In genomic region chr22:45253039-45253641, GRCh38 we compare ENCODE assay signal across 21 cellular contexts. TPM values are rescaled to one million over a fixed set of nuclear protein-coding genes. Genes with fewer than 3 reads are reported as not detected.
A peak's percentile ranks its signal among the peaks of the same experiment; 100 is the strongest.
DNase-seq lines count a peak whose midpoint lies in the region; ATAC-seq, FAIRE-seq and TF ChIP-seq lines count a peak whose summit lies in the region.
"Had no signal": no experiment of that assay in that cellular context is flagged by ENCODE, and none has a peak within 500 bp of the region (broad histone marks: within the 10 kb centered on the region; RNA-seq: fewer than 3 reads in every experiment).

No MANE protein-coding gene starts in this region.

- H3K9me1 ChIP-seq in IMR-90 (ENCODE audit: insufficient read depth, low read length) (no peaks in the 10 kb centered on the region), K562 (ENCODE audit: control insufficient read depth, insufficient read depth, low read length) (no peaks in the 10 kb centered on the region)

- CTCF ChIA-PET in activated CD8-positive, alpha-beta T cell treated with anti-CD3 and anti-CD28 coated beads for 36 hours (lab: Charles Lee) = interaction anchor here (1.2 kb wide), 1 partner anchor 152 kb away, joined by 3 read pairs; no protein-coding TSS in a partner anchor
- CTCF ChIA-PET in activated CD8-positive, alpha-beta T cell treated with anti-CD3 and anti-CD28 coated beads, Interleukin-2, amount 10 ng/mL, durations not matched to agents 7 days and 5 days (lab: Charles Lee) = interaction anchor here (0.6 to 1.5 kb wide), 3 partner anchors 45 to 151 kb away, joined by 3 to 5 read pairs (median 4); no protein-coding TSS in a partner anchor
- CTCF ChIA-PET in IMR-90 (lab: Yijun Ruan, JAX) = interaction anchor here (0.6 kb wide), 1 partner anchor 43 kb away, joined by 6 read pairs; no protein-coding TSS in a partner anchor
- CTCF ChIA-PET in K562 (lab: Yijun Ruan, JAX; ENCODE audit: low intra/inter-chr PET ratio) = no interaction called here
- CTCF ChIA-PET in SK-N-SH (lab: Yijun Ruan, JAX) = interaction anchor here (0.6 to 1.4 kb wide), 6 partner anchors 9 to 1707 kb away, joined by 3 to 5 read pairs (median 3); no protein-coding TSS in a partner anchor

- H3K79me1 ChIP-seq in IMR-90 (ENCODE audit: low read depth in 1 of 2, low read length in 2 of 2) = no peaks in the 10 kb centered on the region

- intact Hi-C loops in activated CD8-positive, alpha-beta T cell treated with anti-CD3 and anti-CD28 coated beads for 36 hours (cut with micrococcal nuclease) = no loop called here
- intact Hi-C loops in IMR-90 (cut with micrococcal nuclease) = no loop called here
- intact Hi-C loops in K562 (cut with micrococcal nuclease) = no loop called here

- H3K9me3 ChIP-seq in IMR-90 (ENCODE audit: control insufficient read depth, insufficient read depth, low read length) (peaks cover 3% of the 10 kb centered on the region; the same call in 1 of the 2 replicates), K562 (replicated peaks; ENCODE audit: control insufficient read depth, insufficient read depth, low read depth, low read length) (no peaks in the 10 kb centered on the region), right atrium auricular region (no peaks in the 10 kb centered on the region), SK-N-SH (no peaks in the 10 kb centered on the region)
- H3K9me3 ChIP-seq: BLaER1 had no signal

- H3K27me3 ChIP-seq in IMR-90 (ENCODE audit: control insufficient read depth, insufficient read depth, low read length) (peaks cover 2% of the 10 kb centered on the region; the same call in 1 of the 2 replicates), K562 (ENCODE audit: control insufficient read depth in 2 of 2, insufficient read depth in 2 of 2, low read length in 2 of 2) (no peaks in the 10 kb centered on the region), right atrium auricular region (no peaks in the 10 kb centered on the region), SK-N-SH (ENCODE audit: insufficient read depth) (no peaks in the 10 kb centered on the region)
- H3K27me3 ChIP-seq: BLaER1 had no signal

- DNase-seq in activated CD8-positive, alpha-beta T cell treated with anti-CD3 and anti-CD28 coated beads for 36 hours = no peak
- DNase-seq in activated CD8-positive, alpha-beta T cell treated with anti-CD3 and anti-CD28 coated beads, Interleukin-2, amount 10 ng/mL, durations not matched to agents 7 days and 5 days = no peak
- DNase-seq in GM12891 (ENCODE audit: insufficient read length, low spot score) (no peak), IMR-90 (no peak), K562 (ENCODE audit: extremely low read depth in 1 of 4, low spot score in 3 of 4) (no peak), right atrium auricular region (ENCODE audit: low spot score) (no peak), SK-N-SH (no peak), NCI-H128 (lab: John Stamatoyannopoulos, UW; ENCODE audit: unreplicated experiment) (no peak)
- DNase-seq: 8988T; Calu3; CD4-positive, alpha-beta memory T cell; DMS79 treated with DMSO at 0.1 percent for 48 hours; GF-D8; HCEC 1CT had no signal

- no peak overlapping the region for H3K23ac ChIP-seq in IMR-90 (ENCODE audit: low read depth, low read length)

- no peak overlapping the region for H3K14ac ChIP-seq in IMR-90 (replicated peaks; ENCODE audit: low read depth, low read length)

- H3K9me3 Mint-ChIP-seq in activated CD8-positive, alpha-beta T cell treated with anti-CD3 and anti-CD28 coated beads for 36 hours = peaks cover 2% of the 10 kb centered on the region
- no peaks in the 10 kb centered on the region for H3K9me3 Mint-ChIP-seq in activated CD8-positive, alpha-beta T cell treated with anti-CD3 and anti-CD28 coated beads, Interleukin-2, amount 10 ng/mL, durations not matched to agents 7 days and 5 days (ENCODE audit: insufficient read depth)

- H4K5ac ChIP-seq in IMR-90 (ENCODE audit: low read depth, low read length) = no peak overlapping the region

- H3K4me2 ChIP-seq in IMR-90 (ENCODE audit: low read depth, low read length) (no peak overlapping the region), K562 (ENCODE audit: insufficient read depth, low read length) (no peak overlapping the region), SK-N-SH (no peak overlapping the region)
- H3K4me2 ChIP-seq: BLaER1 had no signal

- dilution Hi-C loops in IMR-90 (cut with HindIII; ENCODE audit: low sequenced_read_pairs, unreplicated experiment) = no loop called here

- no peak for ATAC-seq in activated CD8-positive, alpha-beta T cell treated with anti-CD3 and anti-CD28 coated beads for 36 hours
- no peak for ATAC-seq in activated CD8-positive, alpha-beta T cell treated with anti-CD3 and anti-CD28 coated beads, Interleukin-2, amount 10 ng/mL, durations not matched to agents 7 days and 5 days
- ATAC-seq in IMR-90 (ENCODE audit: low read depth) (no peak), K562 (no peak)

- BruUV-seq in IMR-90 (replicated peaks; lab: Mats Ljungman, UMichigan) (no TSS peak), K562 (replicated peaks; lab: Mats Ljungman, UMichigan) (no TSS peak)

- POLR2A ChIA-PET in activated CD8-positive, alpha-beta T cell treated with anti-CD3 and anti-CD28 coated beads for 36 hours (lab: Charles Lee) = interaction anchor here (0.6 to 1.6 kb wide), 2 partner anchors 58 to 182 kb away, joined by 3 read pairs; no protein-coding TSS in a partner anchor
- POLR2A ChIA-PET in activated CD8-positive, alpha-beta T cell treated with anti-CD3 and anti-CD28 coated beads, Interleukin-2, amount 10 ng/mL, durations not matched to agents 7 days and 5 days (lab: Charles Lee) = interaction anchor here (1.6 kb wide), 1 partner anchor 80 kb away, joined by 4 read pairs; no protein-coding TSS in a partner anchor
- POLR2A ChIA-PET in IMR-90 (lab: Charles Lee; ENCODE audit: unreplicated experiment) (no interaction called here), K562 (lab: Yijun Ruan, JAX) (no interaction called here), SK-N-SH (lab: Yijun Ruan, JAX) (no interaction called here)

- H3K9me2 ChIP-seq in SK-N-SH = no peaks in the 10 kb centered on the region

- H3K36me3 ChIP-seq in IMR-90 (ENCODE audit: control insufficient read depth, insufficient read depth, low read length) = no peaks in the 10 kb centered on the region
- no peaks in the 10 kb centered on the region for H3K36me3 ChIP-seq in K562 (ENCODE audit: control insufficient read depth, insufficient read depth, low read length)
- no peaks in the 10 kb centered on the region for H3K36me3 ChIP-seq in right atrium auricular region
- no peaks in the 10 kb centered on the region for H3K36me3 ChIP-seq in SK-N-SH (replicated peaks in 1 of 2; ENCODE audit: control insufficient read depth in 1 of 2, insufficient read depth in 2 of 2, low read length in 1 of 2)
- H3K36me3 ChIP-seq: BLaER1 had no signal

- H3K27ac Mint-ChIP-seq in activated CD8-positive, alpha-beta T cell treated with anti-CD3 and anti-CD28 coated beads for 36 hours = peak overlapping the region; percentile 12
- no peak overlapping the region for H3K27ac Mint-ChIP-seq in activated CD8-positive, alpha-beta T cell treated with anti-CD3 and anti-CD28 coated beads, Interleukin-2, amount 10 ng/mL, durations not matched to agents 7 days and 5 days
- H3K27ac Mint-ChIP-seq: CD14-positive monocyte; CD4-positive, alpha-beta memory T cell had no signal

- no peak overlapping the region for H3K9ac ChIP-seq in IMR-90 (ENCODE audit: low read depth, low read length)
- H3K9ac ChIP-seq in K562 (ENCODE audit: insufficient read depth in 1 of 2, low read depth in 2 of 2, low read length in 2 of 2) = no peak overlapping the region
- H3K9ac ChIP-seq in SK-N-SH = no peak overlapping the region
- H3K9ac ChIP-seq: BLaER1 had no signal

- H2BK15ac ChIP-seq in IMR-90 (ENCODE audit: low read depth, low read length) = no peak overlapping the region

- no peak for TF ChIP-seq EP300 in K562 (IDR thresholded peaks at IDR 0.05; ENCODE audit: low read length)
- TF ChIP-seq EP300 in SK-N-SH (IDR thresholded peaks at IDR 0.05; ENCODE audit: borderline replicate concordance in 1 of 2, low read depth in 1 of 2, low read length in 1 of 2) = no peak

- H2AFZ ChIP-seq in IMR-90 (replicated peaks; ENCODE audit: low read length, poor library complexity) = peak overlapping the region; percentile 11
- H2AFZ ChIP-seq in K562 (ENCODE audit: low read depth, low read length) = 0 out of 2 replicates have a peak overlapping the region, but pooled peaks have one; percentile 24
- H2AFZ ChIP-seq in SK-N-SH (ENCODE audit: low read depth) = no peak overlapping the region

- H3K4me3 Mint-ChIP-seq in activated CD8-positive, alpha-beta T cell treated with anti-CD3 and anti-CD28 coated beads for 36 hours = no peak overlapping the region
- H3K4me3 Mint-ChIP-seq in activated CD8-positive, alpha-beta T cell treated with anti-CD3 and anti-CD28 coated beads, Interleukin-2, amount 10 ng/mL, durations not matched to agents 7 days and 5 days = no peak overlapping the region
- H3K4me3 Mint-ChIP-seq: CD14-positive monocyte; CD4-positive, alpha-beta memory T cell had no signal

- H3K4me3 ChIP-seq in IMR-90 (ENCODE audit: insufficient read depth, low read depth, low read length) (no peak overlapping the region), K562 (no peak overlapping the region), right atrium auricular region (no peak overlapping the region), SK-N-SH (ENCODE audit: low read depth in 2 of 2, low read length in 1 of 2) (no peak overlapping the region)
- H3K4me3 ChIP-seq: BLaER1 had no signal

- H3K56ac ChIP-seq in IMR-90 (ENCODE audit: extremely low read depth, insufficient read depth, low read length) = no peak overlapping the region

- no peaks in the 10 kb centered on the region for H3F3A ChIP-seq in SK-N-SH (replicated peaks; ENCODE audit: insufficient read depth)

- H4K20me1 ChIP-seq in IMR-90 (ENCODE audit: insufficient read depth, low read length) (no peaks in the 10 kb centered on the region), K562 (replicated peaks; ENCODE audit: control insufficient read depth, insufficient read depth, low read length) (no peaks in the 10 kb centered on the region), SK-N-SH (ENCODE audit: insufficient read depth) (no peaks in the 10 kb centered on the region)
- H4K20me1 ChIP-seq: BLaER1 had no signal

- H3K4me1 ChIP-seq in IMR-90 (ENCODE audit: control insufficient read depth, insufficient read depth, low read length) = peaks cover 2% of the 10 kb centered on the region; the same call in 1 of the 2 replicates
- peaks cover 0 to 3% of the 10 kb centered on the region in 2 experiments; a peak in 2 of 5 replicates for H3K4me1 ChIP-seq in K562 (replicated peaks in 1 of 2; ENCODE audit: control insufficient read depth in 2 of 2, insufficient read depth in 2 of 2, low read length in 2 of 2)
- H3K4me1 ChIP-seq in right atrium auricular region = no peaks in the 10 kb centered on the region
- no peaks in the 10 kb centered on the region; a peak in 1 of 4 replicates for H3K4me1 ChIP-seq in SK-N-SH (ENCODE audit: control insufficient read depth in 1 of 2, insufficient read depth in 2 of 2, low read depth in 1 of 2, low read length in 1 of 2)

- no peak overlapping the region for H2BK5ac ChIP-seq in IMR-90 (ENCODE audit: low read depth, low read length, poor library complexity, severe bottlenecking)

- TF ChIP-seq POLR2A in GM12891 (IDR thresholded peaks at IDR 0.05; ENCODE audit: low read depth, low read length) (no peak), IMR-90 (IDR thresholded peaks at IDR 0.05; ENCODE audit: low read depth, low read length) (no peak), K562 (conservative IDR thresholded peaks at IDR 0.05) (no peak)

- H3K27ac ChIP-seq in IMR-90 (ENCODE audit: insufficient read depth, low read length) = no peak overlapping the region
- H3K27ac ChIP-seq in K562 (ENCODE audit: extremely low read depth, low read depth, low read length) = no peak overlapping the region
- H3K27ac ChIP-seq in right atrium auricular region = no peak overlapping the region
- no peak overlapping the region for H3K27ac ChIP-seq in SK-N-SH (ENCODE audit: low read depth in 2 of 2, low read length in 1 of 2)
- H3K27ac ChIP-seq: BLaER1 had no signal

- no peak overlapping the region for H2AK5ac ChIP-seq in IMR-90 (ENCODE audit: low read depth, low read length)

- no peak overlapping the region for H2BK120ac ChIP-seq in IMR-90 (ENCODE audit: low read depth, low read length)

- H3K36me3 Mint-ChIP-seq in activated CD8-positive, alpha-beta T cell treated with anti-CD3 and anti-CD28 coated beads for 36 hours (ENCODE audit: low read depth) = no peaks in the 10 kb centered on the region
- no peaks in the 10 kb centered on the region for H3K36me3 Mint-ChIP-seq in activated CD8-positive, alpha-beta T cell treated with anti-CD3 and anti-CD28 coated beads, Interleukin-2, amount 10 ng/mL, durations not matched to agents 7 days and 5 days (ENCODE audit: low read depth)
- H3K36me3 Mint-ChIP-seq: CD14-positive monocyte; CD4-positive, alpha-beta memory T cell had no signal

- H3K27me3 Mint-ChIP-seq in activated CD8-positive, alpha-beta T cell treated with anti-CD3 and anti-CD28 coated beads for 36 hours = no peaks in the 10 kb centered on the region
- H3K27me3 Mint-ChIP-seq in activated CD8-positive, alpha-beta T cell treated with anti-CD3 and anti-CD28 coated beads, Interleukin-2, amount 10 ng/mL, durations not matched to agents 7 days and 5 days (ENCODE audit: low read depth) = no peaks in the 10 kb centered on the region
- H3K27me3 Mint-ChIP-seq: CD4-positive, alpha-beta memory T cell had no signal

- H4K91ac ChIP-seq in IMR-90 (ENCODE audit: insufficient read depth, low read depth, low read length) = no peak overlapping the region

- no peak overlapping the region for H2BK20ac ChIP-seq in IMR-90 (ENCODE audit: low read depth, low read length)

- no peak for TF ChIP-seq RAD21 in IMR-90 (IDR thresholded peaks at IDR 0.05; ENCODE audit: low read length)
- TF ChIP-seq RAD21 in K562 (CRISPR knock-in tag; conservative IDR thresholded peaks at IDR 0.05 in 1 of 2, IDR thresholded peaks at IDR 0.05 in 1 of 2) = no peak
- no peak for TF ChIP-seq RAD21 in SK-N-SH (IDR thresholded peaks at IDR 0.05; ENCODE audit: low read length)

- WGBS in IMR-90 (ENCODE audit: extremely low coverage in 2 of 2, insufficient read length in 1 of 2), 2 experiments = 72% methylated on average over 4 of the region's 10 CpGs; no CpG with 5 or more reads in 1 of the 2 experiments
- 50% methylated on average over 9 of the region's 10 CpGs for WGBS in K562 (ENCODE audit: insufficient coverage, low coverage, missing lambda C conversion rate)
- whole genome bisulfite sequencing in SK-N-SH (ENCODE audit: low lambda C conversion rate) = 88% methylated on average over 9 of the region's 10 CpGs

- no peak overlapping the region for H4K8ac ChIP-seq in IMR-90 (ENCODE audit: low read depth in 2 of 2, low read length in 2 of 2)

- H3K4me1 Mint-ChIP-seq in activated CD8-positive, alpha-beta T cell treated with anti-CD3 and anti-CD28 coated beads for 36 hours (ENCODE audit: low read depth) = peaks cover 21% of the 10 kb centered on the region
- peaks cover 47% of the 10 kb centered on the region for H3K4me1 Mint-ChIP-seq in activated CD8-positive, alpha-beta T cell treated with anti-CD3 and anti-CD28 coated beads, Interleukin-2, amount 10 ng/mL, durations not matched to agents 7 days and 5 days (ENCODE audit: low read depth)
- H3K4me1 Mint-ChIP-seq: CD14-positive monocyte had no signal

- FAIRE-seq in GM12891 (lab: Jason Lieb, UNC) (peak; percentile 40), K562 (lab: Jason Lieb, UNC) (no peak)
- FAIRE-seq: GM19239, H54, HTR-8/SVneo had no signal

- TF ChIP-seq CTCF in activated CD8-positive, alpha-beta T cell treated with anti-CD3 and anti-CD28 coated beads for 36 hours (IDR thresholded peaks at IDR 0.05) = no peak
- no peak for TF ChIP-seq CTCF in IMR-90 (conservative IDR thresholded peaks at IDR 0.05; ENCODE audit: low read depth, low read length)
- TF ChIP-seq CTCF in K562 (IDR thresholded peaks at IDR 0.05 in 2 of 3, conservative IDR thresholded peaks at IDR 0.05 in 1 of 3; ENCODE audit: insufficient read depth in 2 of 3, low read depth in 1 of 3, low read length in 3 of 3) = no peak
- TF ChIP-seq CTCF in right atrium auricular region (IDR thresholded peaks at IDR 0.05) = no peak
- no peak for TF ChIP-seq CTCF in SK-N-SH (IDR thresholded peaks at IDR 0.05)

- H3K18ac ChIP-seq in IMR-90 (ENCODE audit: low read depth, low read length) = no peak overlapping the region

- in situ Hi-C loops in IMR-90 (cut with MboI; ENCODE audit: low sequenced_read_pairs) = no loop called here
- in situ Hi-C loops in K562 (cut with MboI) = no loop called here

- H3K4ac ChIP-seq in IMR-90 (ENCODE audit: low read depth, low read length) = no peak overlapping the region

- H3K79me2 ChIP-seq in K562 (ENCODE audit: control insufficient read depth, insufficient read depth, low read length) (no peaks in the 10 kb centered on the region), SK-N-SH (ENCODE audit: insufficient read depth) (no peaks in the 10 kb centered on the region)

- no peak overlapping the region for H2AK9ac ChIP-seq in IMR-90 (replicated peaks; ENCODE audit: low read depth, low read length, poor library complexity)

RNA-seq across cellular contexts. Expression of gene KIAA0930, which starts 12.4 kb away (rescaled TPM):
- total RNA-seq in activated CD8-positive, alpha-beta T cell treated with anti-CD3 and anti-CD28 coated beads for 36 hours = 10 to 100 TPM; 38.4 to 40.4 TPM
- 10 to 100 TPM; 48.5 to 52.4 TPM for total RNA-seq in activated CD8-positive, alpha-beta T cell treated with anti-CD3 and anti-CD28 coated beads, Interleukin-2, amount 10 ng/mL, durations not matched to agents 7 days and 5 days
- 43.1 TPM for polyA plus RNA-seq in GM12891 (2012; ENCODE audit: low read depth, missing spikeins)
- total RNA-seq in IMR-90 (2012; rRNA removed) (21.7 and 25.3 TPM in 2 replicates), K562 (2014; rRNA removed) (8.5 and 11.5 TPM in 2 replicates), K562 (2014; rRNA removed; fragmentation: Illumina TruSeq; extraction: Trizol) (3.0 TPM in 2 replicates), K562 (2015; rRNA removed; fragmentation: Illumina TruSeq; extraction: Trizol) (5.0 and 5.9 TPM in 2 replicates), K562 (2021) (11.7 and 12.1 TPM in 2 replicates), right atrium auricular region (10 to 100 TPM; 13.0 to 20.4 TPM)
- polyA plus RNA-seq in IMR-90 (2012; rRNA removed) (34.1 and 38.1 TPM in 2 replicates), K562 (2011; rRNA removed) (7.7 and 7.9 TPM in 2 replicates), K562 (2014; fragmentation: Illumina TruSeq; extraction: Trizol) (6.4 and 8.3 TPM in 2 replicates), K562 (2014; fragmentation: Nextera tagmentation; extraction: Ambion mirVana) (under 1 TPM; 0.24 to 0.46 TPM), K562 (2014; rRNA removed) (8.1 and 12.1 TPM in 2 replicates), SK-N-SH (2012; rRNA removed) (55.9 and 80.8 TPM in 2 replicates)
- 45.7 and 62.0 TPM in 2 replicates for polyA plus RNA-seq in IMR-90 (2012; cell fraction: cytosol; rRNA removed)
- 134 and 167 TPM in 2 replicates for polyA plus RNA-seq in IMR-90 (2012; cell fraction: nucleus; rRNA removed; ENCODE audit: low replicate concordance)
- total RNA-seq in K562 (2011; cell fraction: chromatin; rRNA removed; ENCODE audit: low replicate concordance) = 2.7 and 4.4 TPM in 2 replicates
- total RNA-seq in K562 (2011; cell fraction: nucleolus; rRNA removed) = 2.4 and 3.7 TPM in 2 replicates
- 2.3 and 3.2 TPM in 2 replicates for total RNA-seq in K562 (2011; cell fraction: nucleoplasm; rRNA removed)
- polyA plus RNA-seq in K562 (2011; cell fraction: cytosol; rRNA removed) = 8.7 and 16.2 TPM in 2 replicates
- polyA plus RNA-seq in K562 (2011; cell fraction: nucleus; rRNA removed) = 9.8 and 13.3 TPM in 2 replicates
- polyA plus RNA-seq in K562 (2012) = 7.7 and 9.5 TPM in 2 replicates
- 2.1 and 4.3 TPM in 2 replicates for polyA minus RNA-seq in K562 (2011; rRNA and poly(A)+ RNA removed)
- 6.1 and 6.6 TPM in 2 replicates for polyA minus RNA-seq in K562 (2011; cell fraction: cytosol; rRNA and poly(A)+ RNA removed)
- polyA minus RNA-seq in K562 (2011; cell fraction: nucleus; rRNA and poly(A)+ RNA removed) = 1.1 and 1.8 TPM in 2 replicates
- 31.0 and 38.2 TPM in 2 replicates for polyA plus RNA-seq in SK-N-SH (2012; cell fraction: cytosol; rRNA removed)
- polyA plus RNA-seq in SK-N-SH (2012; cell fraction: nucleus; rRNA removed) = 228 and 274 TPM in 2 replicates

RNA-seq across cellular contexts. Expression of gene UPK3A, which starts 31.6 kb away (rescaled TPM):
- total RNA-seq in activated CD8-positive, alpha-beta T cell treated with anti-CD3 and anti-CD28 coated beads for 36 hours = not detected
- total RNA-seq in activated CD8-positive, alpha-beta T cell treated with anti-CD3 and anti-CD28 coated beads, Interleukin-2, amount 10 ng/mL, durations not matched to agents 7 days and 5 days = not detected
- not detected for polyA plus RNA-seq in GM12891 (2012; ENCODE audit: low read depth, missing spikeins)
- not detected in 2 replicates for total RNA-seq in IMR-90 (2012; rRNA removed)
- not detected in 2 replicates for polyA plus RNA-seq in IMR-90 (2012; rRNA removed)
- polyA plus RNA-seq in IMR-90 (2012; cell fraction: cytosol; rRNA removed) = not detected in 2 replicates
- polyA plus RNA-seq in IMR-90 (2012; cell fraction: nucleus; rRNA removed; ENCODE audit: low replicate concordance) = not detected in 2 replicates
- not detected in 2 replicates for total RNA-seq in K562 (2011; cell fraction: chromatin; rRNA removed; ENCODE audit: low replicate concordance)
- not detected in 2 replicates for total RNA-seq in K562 (2011; cell fraction: nucleolus; rRNA removed)
- total RNA-seq in K562 (2011; cell fraction: nucleoplasm; rRNA removed) = not detected in 2 replicates
- total RNA-seq in K562 (2014; rRNA removed) = not detected in 2 replicates
- total RNA-seq in K562 (2014; rRNA removed; fragmentation: Illumina TruSeq; extraction: Trizol) = not detected in 2 replicates
- not detected in 2 replicates for total RNA-seq in K562 (2015; rRNA removed; fragmentation: Illumina TruSeq; extraction: Trizol)
- total RNA-seq in K562 (2021) = not detected in 2 replicates
- not detected in 2 replicates for polyA plus RNA-seq in K562 (2011; rRNA removed)
- not detected in 2 replicates for polyA plus RNA-seq in K562 (2011; cell fraction: cytosol; rRNA removed)
- polyA plus RNA-seq in K562 (2011; cell fraction: nucleus; rRNA removed) = not detected in 2 replicates
- not detected in 2 replicates for polyA plus RNA-seq in K562 (2012)
- polyA plus RNA-seq in K562 (2014; fragmentation: Illumina TruSeq; extraction: Trizol) = not detected in 2 replicates
- not detected for polyA plus RNA-seq in K562 (2014; fragmentation: Nextera tagmentation; extraction: Ambion mirVana)
- polyA plus RNA-seq in K562 (2014; rRNA removed) = not detected in 2 replicates
- polyA minus RNA-seq in K562 (2011; rRNA and poly(A)+ RNA removed) = not detected in 2 replicates
- not detected in 2 replicates for polyA minus RNA-seq in K562 (2011; cell fraction: cytosol; rRNA and poly(A)+ RNA removed)
- polyA minus RNA-seq in K562 (2011; cell fraction: nucleus; rRNA and poly(A)+ RNA removed) = not detected in 2 replicates
- not detected for total RNA-seq in right atrium auricular region
- polyA plus RNA-seq in SK-N-SH (2012; rRNA removed) = not detected in 2 replicates
- polyA plus RNA-seq in SK-N-SH (2012; cell fraction: cytosol; rRNA removed) = not detected in 2 replicates
- polyA plus RNA-seq in SK-N-SH (2012; cell fraction: nucleus; rRNA removed) = not detected in 2 replicates
- total RNA-seq: A673; Calu3; CD4-positive, alpha-beta memory T cell had no signal
- polyA plus RNA-seq: AG04450; CD4-positive, alpha-beta memory T cell had no signal

RNA-seq across cellular contexts. Expression of gene FAM118A, which starts 56.6 kb away (rescaled TPM):
- total RNA-seq in activated CD8-positive, alpha-beta T cell treated with anti-CD3 and anti-CD28 coated beads for 36 hours = 10 to 100 TPM; 30.6 to 32.4 TPM
- total RNA-seq in activated CD8-positive, alpha-beta T cell treated with anti-CD3 and anti-CD28 coated beads, Interleukin-2, amount 10 ng/mL, durations not matched to agents 7 days and 5 days = 10 to 100 TPM; 50.6 to 50.7 TPM
- 34.8 TPM for polyA plus RNA-seq in GM12891 (2012; ENCODE audit: low read depth, missing spikeins)
- total RNA-seq in IMR-90 (2012; rRNA removed) (15.8 and 20.6 TPM in 2 replicates), K562 (2014; rRNA removed) (54.2 and 59.8 TPM in 2 replicates), K562 (2014; rRNA removed; fragmentation: Illumina TruSeq; extraction: Trizol) (51.1 and 59.4 TPM in 2 replicates), K562 (2015; rRNA removed; fragmentation: Illumina TruSeq; extraction: Trizol) (54.9 and 57.5 TPM in 2 replicates), K562 (2021) (63.0 and 72.9 TPM in 2 replicates), right atrium auricular region (10 to 100 TPM; 11.6 to 12.4 TPM)
- polyA plus RNA-seq in IMR-90 (2012; rRNA removed) (83.4 and 95.6 TPM in 2 replicates), K562 (2011; rRNA removed) (205 and 223 TPM in 2 replicates), K562 (2014; fragmentation: Illumina TruSeq; extraction: Trizol) (71.2 and 76.9 TPM in 2 replicates), K562 (2014; fragmentation: Nextera tagmentation; extraction: Ambion mirVana) (10 to 100 TPM; 17.0 to 19.7 TPM), K562 (2014; rRNA removed) (122 and 150 TPM in 2 replicates), SK-N-SH (2012; rRNA removed) (11.3 and 14.1 TPM in 2 replicates)
- 27.4 and 66.8 TPM in 2 replicates for polyA plus RNA-seq in IMR-90 (2012; cell fraction: cytosol; rRNA removed)
- polyA plus RNA-seq in IMR-90 (2012; cell fraction: nucleus; rRNA removed; ENCODE audit: low replicate concordance) = 778 and 1,218 TPM in 2 replicates
- total RNA-seq in K562 (2011; cell fraction: chromatin; rRNA removed; ENCODE audit: low replicate concordance) = 805 and 856 TPM in 2 replicates
- 514 and 529 TPM in 2 replicates for total RNA-seq in K562 (2011; cell fraction: nucleolus; rRNA removed)
- total RNA-seq in K562 (2011; cell fraction: nucleoplasm; rRNA removed) = 508 and 540 TPM in 2 replicates
- 71.6 and 100.0 TPM in 2 replicates for polyA plus RNA-seq in K562 (2011; cell fraction: cytosol; rRNA removed)
- polyA plus RNA-seq in K562 (2011; cell fraction: nucleus; rRNA removed) = 633 and 866 TPM in 2 replicates
- polyA plus RNA-seq in K562 (2012) = 85.2 and 154 TPM in 2 replicates
- polyA minus RNA-seq in K562 (2011; rRNA and poly(A)+ RNA removed) = 49.8 and 57.6 TPM in 2 replicates
- 30.9 and 31.2 TPM in 2 replicates for polyA minus RNA-seq in K562 (2011; cell fraction: cytosol; rRNA and poly(A)+ RNA removed)
- polyA minus RNA-seq in K562 (2011; cell fraction: nucleus; rRNA and poly(A)+ RNA removed) = 105 and 107 TPM in 2 replicates
- 11.1 and 11.6 TPM in 2 replicates for polyA plus RNA-seq in SK-N-SH (2012; cell fraction: cytosol; rRNA removed)
- 22.5 and 24.0 TPM in 2 replicates for polyA plus RNA-seq in SK-N-SH (2012; cell fraction: nucleus; rRNA removed)

Comparison
In these comparisons a context has a peak if more than half of its experiments do, and no peak if none do; other contexts are left out.
1. POLR2A ChIA-PET loops: an anchor here in activated CD8-positive, alpha-beta T cell treated with anti-CD3 and anti-CD28 coated beads for 36 hours (0.6 to 1.6 kb wide) and activated CD8-positive, alpha-beta T cell treated with anti-CD3 and anti-CD28 coated beads, Interleukin-2, amount 10 ng/mL, durations not matched to agents 7 days and 5 days (1.6 kb wide); none called in IMR-90, K562 and SK-N-SH.